8 cellular contexts compared by ENCODE assay signal in the genomic region with DNA sequence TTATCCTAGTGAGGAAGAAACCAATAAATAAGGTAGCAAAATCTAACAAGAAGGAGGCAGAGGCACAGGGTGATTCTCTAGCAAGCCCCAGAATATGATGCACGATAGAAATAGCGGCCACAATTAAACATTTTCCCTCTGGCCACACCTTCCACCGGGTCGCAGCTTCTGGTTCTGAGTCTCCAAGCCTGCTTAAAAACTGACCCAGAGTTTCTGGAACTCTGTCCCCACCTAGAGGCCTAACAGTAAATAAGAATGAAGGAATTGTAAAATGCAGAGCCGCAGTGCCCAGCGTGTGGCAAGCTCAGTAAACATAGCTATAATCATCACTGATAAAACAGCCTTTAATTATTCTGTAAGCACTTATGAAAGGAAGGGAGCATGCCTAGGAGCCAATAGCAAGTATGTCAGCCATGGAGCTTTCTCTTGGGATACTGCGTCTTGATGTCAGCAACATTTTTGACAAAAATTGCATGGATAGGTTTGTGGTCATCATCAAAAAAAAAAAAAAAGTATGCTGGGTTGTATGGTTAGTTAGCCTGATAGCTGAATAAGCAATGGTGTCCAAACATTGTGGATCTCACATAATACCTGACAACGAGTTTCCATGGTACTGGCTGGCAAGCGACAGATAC.
DNase-seq lines count a peak whose midpoint lies in the region; ATAC-seq and TF ChIP-seq lines count a peak whose summit lies in the region.

No MANE protein-coding gene starts in this region.

- DNase-seq in AG08395 (ENCODE audit: low spot score) (peak; percentile 62), NCI-H1694 (lab: John Stamatoyannopoulos, UW) (peak; percentile 32), WERI-Rb-1 (peak; percentile 63), iPS-NIHi7 (ENCODE audit: extremely low spot score) (peak; percentile 70)
- DNase-seq in stimulated activated CD4-positive, alpha-beta T cell treated with anti-CD3 and anti-CD28 coated beads, Interleukin-2, amount 100 ng/mL, for 24 hours: no peak

- no peaks in the 10 kb centered on the region for H3K27me3 ChIP-seq in WERI-Rb-1 (ENCODE audit: insufficient read depth, low read depth, severe bottlenecking)

- H3K9me3 ChIP-seq in WERI-Rb-1 (ENCODE audit: severe bottlenecking): no peaks in the 10 kb centered on the region

- no peaks in the 10 kb centered on the region for H3K36me3 ChIP-seq in WERI-Rb-1

- no peak overlapping the region for H3K27ac ChIP-seq in WERI-Rb-1

- ATAC-seq in GM18909 (IDR thresholded peaks at IDR 0.05; ENCODE audit: poor library complexity, unreplicated experiment) (peak; percentile 54), GM21381 (IDR thresholded peaks at IDR 0.05; ENCODE audit: unreplicated experiment) (no peak), GM21723 (IDR thresholded peaks at IDR 0.05; ENCODE audit: unreplicated experiment) (no peak)

- no peak overlapping the region for H3K4me3 ChIP-seq in WERI-Rb-1 (ENCODE audit: low read depth, low read length)

- TF ChIP-seq CTCF in WERI-Rb-1 (IDR thresholded peaks at IDR 0.05; ENCODE audit: low read depth, low read length): peak; percentile 62

Comparison
In these comparisons a context has a peak if more than half of its experiments do, and no peak if none do; other contexts are left out.
1. DNase-seq: peak in AG08395 (single experiment), NCI-H1694 (single experiment), WERI-Rb-1 (single experiment) and iPS-NIHi7 (single experiment); none in stimulated activated CD4-positive, alpha-beta T cell treated with anti-CD3 and anti-CD28 coated beads, Interleukin-2, amount 100 ng/mL, for 24 hours (0 of 2).